Comparison of ENCODE assay signal across 9 cellular contexts in genomic region chr11:128725630-128726461, GRCh38. TPM values are rescaled to one million over a fixed set of nuclear protein-coding genes. Genes with fewer than 3 reads are reported as not detected.
DNase-seq lines count a peak whose midpoint lies in the region; ATAC-seq and TF ChIP-seq lines count a peak whose summit lies in the region.
"Had no signal": no experiment of that assay in that cellular context is flagged by ENCODE, and none has a peak within 500 bp of the region (broad histone marks: within the 10 kb centered on the region; RNA-seq: fewer than 3 reads in every experiment).

No MANE protein-coding gene starts in this region.

- ATAC-seq in GM19463 (IDR thresholded peaks at IDR 0.05; ENCODE audit: unreplicated experiment) (peak; percentile 51), HG03558 (IDR thresholded peaks at IDR 0.05; ENCODE audit: extremely low read depth, unreplicated experiment) (peak; percentile 34), Right ventricle myocardium superior (ENCODE audit: poor library complexity) (peak; percentile 57)
- peak; percentile 72 for ATAC-seq in stimulated activated naive CD8-positive, alpha-beta T cell treated with anti-CD3 and anti-CD28 coated beads, Interleukin-15, amount 100 ng/mL, for 72 hours
- ATAC-seq: HCT116 had no signal

- H3K27me3 ChIP-seq in BE2C, result no peaks in the 10 kb centered on the region

- peaks cover 38 to 54% of the 10 kb centered on the region in 2 donors for H3K36me3 Mint-ChIP-seq in CD14-positive monocyte
- peaks cover 51% of the 10 kb centered on the region for H3K36me3 Mint-ChIP-seq in activated CD4-positive, alpha-beta memory T cell treated with anti-CD3 and anti-CD28 coated beads, Interleukin-2, amount 10 ng/mL, durations not matched to agents 7 days and 5 days (ENCODE audit: low read depth)

- no peaks in the 10 kb centered on the region for H3K4me1 ChIP-seq in BE2C

- H3K27me3 Mint-ChIP-seq in CD14-positive monocyte (ENCODE audit: low read depth in 3 of 3), result peaks cover 0 to 7% (median 0%) of the 10 kb centered on the region in 3 donors
- H3K27me3 Mint-ChIP-seq in activated CD4-positive, alpha-beta memory T cell treated with anti-CD3 and anti-CD28 coated beads, Interleukin-2, amount 10 ng/mL, durations not matched to agents 7 days and 5 days, result no peaks in the 10 kb centered on the region
- no peaks in the 10 kb centered on the region for H3K27me3 Mint-ChIP-seq in stimulated activated naive CD8-positive, alpha-beta T cell treated with anti-CD3 and anti-CD28 coated beads, Interleukin-15, amount 100 ng/mL, for 72 hours

- H3K4me3 ChIP-seq in BE2C (ENCODE audit: low read depth, low read length), result no peak overlapping the region

- peak overlapping the region; percentile 56 to 91 for H3K4me3 Mint-ChIP-seq in CD14-positive monocyte
- H3K4me3 Mint-ChIP-seq in activated CD4-positive, alpha-beta memory T cell treated with anti-CD3 and anti-CD28 coated beads, Interleukin-2, amount 10 ng/mL, durations not matched to agents 7 days and 5 days, result peak overlapping the region; percentile 67
- H3K4me3 Mint-ChIP-seq in stimulated activated naive CD8-positive, alpha-beta T cell treated with anti-CD3 and anti-CD28 coated beads, Interleukin-15, amount 100 ng/mL, for 72 hours, result peak overlapping the region; percentile 61 to 66

- POLR2A ChIA-PET in activated CD4-positive, alpha-beta memory T cell treated with anti-CD3 and anti-CD28 coated beads, Interleukin-2, amount 10 ng/mL, durations not matched to agents 7 days and 5 days (lab: Charles Lee), result interaction anchor here (0.7 to 16.6 kb wide), 17 partner anchors 8 to 229 kb away, joined by 3 to 196 read pairs (median 6); partner anchors contain the start of gene FLI1

- H3K9me3 ChIP-seq in BE2C, result no peaks in the 10 kb centered on the region

- no peaks in the 10 kb centered on the region for H3K9me3 Mint-ChIP-seq in CD14-positive monocyte
- no peaks in the 10 kb centered on the region for H3K9me3 Mint-ChIP-seq in activated CD4-positive, alpha-beta memory T cell treated with anti-CD3 and anti-CD28 coated beads, Interleukin-2, amount 10 ng/mL, durations not matched to agents 7 days and 5 days
- no peaks in the 10 kb centered on the region for H3K9me3 Mint-ChIP-seq in stimulated activated naive CD8-positive, alpha-beta T cell treated with anti-CD3 and anti-CD28 coated beads, Interleukin-15, amount 100 ng/mL, for 72 hours

- DNase-seq in CD14-positive monocyte (ENCODE audit: low spot score) (no peak), Right ventricle myocardium superior (no peak), BE2C (no peak), HT-29 (ENCODE audit: low spot score) (no peak)
- DNase-seq in activated CD4-positive, alpha-beta memory T cell treated with anti-CD3 and anti-CD28 coated beads, Interleukin-2, amount 10 ng/mL, durations not matched to agents 7 days and 5 days, result peak; percentile 68
- DNase-seq in stimulated activated naive CD8-positive, alpha-beta T cell treated with anti-CD3 and anti-CD28 coated beads, Interleukin-15, amount 100 ng/mL, for 72 hours, result peak; percentile 50 to 59

- H3K36me3 ChIP-seq in BE2C, result no peaks in the 10 kb centered on the region

- H3K27ac Mint-ChIP-seq in CD14-positive monocyte, result peak overlapping the region; percentile 94 to 99 (median 97)
- H3K27ac Mint-ChIP-seq in activated CD4-positive, alpha-beta memory T cell treated with anti-CD3 and anti-CD28 coated beads, Interleukin-2, amount 10 ng/mL, durations not matched to agents 7 days and 5 days, result peak overlapping the region; percentile 95
- peak overlapping the region; percentile 1 to 82 for H3K27ac Mint-ChIP-seq in stimulated activated naive CD8-positive, alpha-beta T cell treated with anti-CD3 and anti-CD28 coated beads, Interleukin-15, amount 100 ng/mL, for 72 hours

- H3K4me1 Mint-ChIP-seq in CD14-positive monocyte, result peaks cover 99% of the 10 kb centered on the region
- peaks cover 98% of the 10 kb centered on the region for H3K4me1 Mint-ChIP-seq in activated CD4-positive, alpha-beta memory T cell treated with anti-CD3 and anti-CD28 coated beads, Interleukin-2, amount 10 ng/mL, durations not matched to agents 7 days and 5 days
- H3K4me1 Mint-ChIP-seq in stimulated activated naive CD8-positive, alpha-beta T cell treated with anti-CD3 and anti-CD28 coated beads, Interleukin-15, amount 100 ng/mL, for 72 hours, result peaks cover 99% of the 10 kb centered on the region

- intact Hi-C loops in CD14-positive monocyte (cut with micrococcal nuclease) (loop anchor here (1.0 to 10.0 kb wide), 3 partner anchors 8 to 141 kb away; partner anchors contain the start of genes ETS1 (in 1 of the 2) and FLI1 (in 1 of the 2)), Right ventricle myocardium superior (cut with DNase I) (no loop called here)

- CTCF ChIA-PET in activated CD4-positive, alpha-beta memory T cell treated with anti-CD3 and anti-CD28 coated beads, Interleukin-2, amount 10 ng/mL, durations not matched to agents 7 days and 5 days (lab: Charles Lee), result interaction anchor here (1.1 to 1.8 kb wide), 4 partner anchors 10 to 105 kb away, joined by 3 to 9 read pairs (median 5); no protein-coding TSS in a partner anchor

- TF ChIP-seq CTCF in CD14-positive monocyte (IDR thresholded peaks at IDR 0.05) (no peak), BE2C (IDR thresholded peaks at IDR 0.05; ENCODE audit: low read depth, low read length) (no peak)

RNA-seq across cellular contexts. Expression of gene FLI1, which starts 32.0 kb away (rescaled TPM):
- 10 to 100 TPM; 42.4 to 64.5 TPM for polyA plus RNA-seq in CD14-positive monocyte
- 100 to 1,000 TPM; 133 to 139 TPM for total RNA-seq in activated CD4-positive, alpha-beta memory T cell treated with anti-CD3 and anti-CD28 coated beads, Interleukin-2, amount 10 ng/mL, durations not matched to agents 7 days and 5 days
- total RNA-seq in Right ventricle myocardium superior, result 14.0 TPM
- 2.7 TPM for polyA plus RNA-seq in BE2C (2012; ENCODE audit: insufficient read depth, insufficient read length, low read depth)
- total RNA-seq in HT-29 (2014; rRNA removed; shearing (Covaris generic)), result not detected in 2 replicates

Comparison
In these comparisons a context has a peak if more than half of its experiments do, and no peak if none do; other contexts are left out.
1. DNase-seq: peak in activated CD4-positive, alpha-beta memory T cell treated with anti-CD3 and anti-CD28 coated beads, Interleukin-2, amount 10 ng/mL, durations not matched to agents 7 days and 5 days (single experiment) and stimulated activated naive CD8-positive, alpha-beta T cell treated with anti-CD3 and anti-CD28 coated beads, Interleukin-15, amount 100 ng/mL, for 72 hours (2 of 2); none in CD14-positive monocyte (single experiment), Right ventricle myocardium superior (single experiment), BE2C (single experiment) and HT-29 (single experiment).
2. H3K27ac Mint-ChIP-seq: peak in every context shown above with its lines; median percentile 97 in CD14-positive monocyte; 95 in activated CD4-positive, alpha-beta memory T cell treated with anti-CD3 and anti-CD28 coated beads, Interleukin-2, amount 10 ng/mL, durations not matched to agents 7 days and 5 days; 42 in stimulated activated naive CD8-positive, alpha-beta T cell treated with anti-CD3 and anti-CD28 coated beads, Interleukin-15, amount 100 ng/mL, for 72 hours.
3. RNA of gene FLI1, which starts 32.0 kb away (total RNA-seq): 133 to 139 TPM in activated CD4-positive, alpha-beta memory T cell treated with anti-CD3 and anti-CD28 coated beads, Interleukin-2, amount 10 ng/mL, durations not matched to agents 7 days and 5 days and 14.0 TPM in Right ventricle myocardium superior (single experiment); not detected in HT-29; every median in the first group is over 10 times any median in the second.
4. Peak in every context shown above with its lines, with median percentiles within 50 percentile points of each other: H3K4me3 Mint-ChIP-seq and ATAC-seq.